ENCODE assay signal across 9 cellular contexts in genomic region chr3:49867871-49868321, GRCh38. TPM values are rescaled to one million over a fixed set of nuclear protein-coding genes. Genes with fewer than 3 reads are reported as not detected.
A peak's percentile ranks its signal among the peaks of the same experiment; 100 is the strongest.
DNase-seq lines count a peak whose midpoint lies in the region; TF ChIP-seq lines count a peak whose summit lies in the region.
"Had no signal": no experiment of that assay in that cellular context is flagged by ENCODE, and none has a peak within 500 bp of the region (broad histone marks: within the 10 kb centered on the region; RNA-seq: fewer than 3 reads in every experiment).

No MANE protein-coding gene starts in this region.

- peak overlapping the region; percentile 6 for H3K4me3 Mint-ChIP-seq in chondrocyte (ENCODE audit: unreplicated experiment)

- no peaks in the 10 kb centered on the region for H3K4me1 Mint-ChIP-seq in chondrocyte (ENCODE audit: low read depth)

- H3K36me3 Mint-ChIP-seq in chondrocyte (ENCODE audit: low read depth) = no peaks in the 10 kb centered on the region

- TF ChIP-seq CTCF in GM20000 (IDR thresholded peaks at IDR 0.05; ENCODE audit: extremely low read depth, missing control alignments) = no peak
- TF ChIP-seq CTCF in chondrocyte (IDR thresholded peaks at IDR 0.05) = no peak
- no peak for TF ChIP-seq CTCF in ascending aorta (IDR thresholded peaks at IDR 0.05)
- TF ChIP-seq CTCF in GM13977 (IDR thresholded peaks at IDR 0.05; ENCODE audit: extremely low read depth, insufficient read depth, missing control alignments) = no peak

- no peaks in the 10 kb centered on the region for H3K9me3 Mint-ChIP-seq in chondrocyte (ENCODE audit: low read depth)

- peaks cover 35% of the 10 kb centered on the region for H3K27me3 Mint-ChIP-seq in chondrocyte (ENCODE audit: low read depth)

- H3K9me3 ChIP-seq in ascending aorta = no peaks in the 10 kb centered on the region

- H3K36me3 ChIP-seq in ascending aorta = no peaks in the 10 kb centered on the region

- no peak overlapping the region for H3K27ac Mint-ChIP-seq in chondrocyte (ENCODE audit: unreplicated experiment)

- H3K4me3 ChIP-seq in ascending aorta = no peak overlapping the region

- peaks cover 7 to 10% of the 10 kb centered on the region in 2 donors for H3K4me1 ChIP-seq in ascending aorta

- in situ Hi-C loops in GM13977 (cut with MboI; ENCODE audit: low pct_unique_long_range_greater_than_20kb, low sequenced_read_pairs, unreplicated experiment) = no loop called here

- H3K27me3 ChIP-seq in ascending aorta = peaks cover 10% of the 10 kb centered on the region

- no peak overlapping the region for H3K27ac ChIP-seq in ascending aorta

- intact Hi-C loops in ascending aorta (cut with DNase I) = no loop called here

- DNase-seq in GM20000 (ENCODE audit: low spot score) (peak; percentile 46), NCI-H526 (lab: John Stamatoyannopoulos, UW) (peak; percentile 30 to 78), chondrocyte (ENCODE audit: low spot score) (no peak), mucosa of gallbladder (ENCODE audit: low spot score) (peak; percentile 16), NCI-H510A (lab: John Stamatoyannopoulos, UW) (no peak), NCI-H2107 (lab: John Stamatoyannopoulos, UW) (no peak), ascending aorta (ENCODE audit: low spot score in 2 of 2) (no peak), GM13977 (ENCODE audit: low spot score) (no peak)

RNA-seq across cellular contexts. Expression of gene CAMKV, which starts 1.8 kb away (rescaled TPM):
- total RNA-seq in chondrocyte (not detected in 3 replicates), mucosa of gallbladder (0.09 TPM), ascending aorta (not detected)
- total RNA-seq: subcutaneous adipose tissue had no signal

RNA-seq across cellular contexts. Expression of gene TRAIP, which starts 11.5 kb away (rescaled TPM):
- total RNA-seq in chondrocyte = 2.3 to 5.9 TPM (median 2.7 TPM) in 3 replicates
- total RNA-seq in mucosa of gallbladder = 2.4 TPM
- total RNA-seq in ascending aorta = not detected

RNA-seq across cellular contexts. Expression of gene MST1R, which starts 35.8 kb away (rescaled TPM):
- total RNA-seq in chondrocyte = 0.55 to 1.1 TPM (median 0.56 TPM) in 3 replicates
- 131 TPM for total RNA-seq in mucosa of gallbladder
- not detected for total RNA-seq in ascending aorta

RNA-seq across cellular contexts. Expression of gene UBA7, which starts 54.1 kb away (rescaled TPM):
- total RNA-seq in chondrocyte = 25.6 to 45.3 TPM (median 26.3 TPM) in 3 replicates
- 122 TPM for total RNA-seq in mucosa of gallbladder
- 56.1 TPM for total RNA-seq in ascending aorta

Comparison
In these comparisons a context has a peak if more than half of its experiments do, and no peak if none do; other contexts are left out.
1. DNase-seq: peak in GM20000 (single experiment), NCI-H526 (2 of 2) and mucosa of gallbladder (single experiment); none in chondrocyte (single experiment), NCI-H510A (single experiment), NCI-H2107 (single experiment), ascending aorta (0 of 2) and GM13977 (single experiment).
2. RNA of gene MST1R, which starts 35.8 kb away (total RNA-seq): 131 TPM in mucosa of gallbladder (single experiment); 0.55 to 1.1 TPM in chondrocyte and not detected in ascending aorta (single experiment); every median in the first group is over 10 times any median in the second.